24 cellular contexts compared by ENCODE assay signal in genomic region chr15:55914446-55914845, GRCh38.
DNase-seq lines count a peak whose midpoint lies in the region; ATAC-seq and TF ChIP-seq lines count a peak whose summit lies in the region.
"Had no signal": no experiment of that assay in that cellular context is flagged by ENCODE, and none has a peak within 500 bp of the region (broad histone marks: within the 10 kb centered on the region; RNA-seq: fewer than 3 reads in every experiment).

No MANE protein-coding gene starts in this region.

- no peak overlapping the region for H3K14ac ChIP-seq in mesenchymal stem cell (ENCODE audit: low read length in 2 of 2)
- H3K14ac ChIP-seq in trophoblast cell (ENCODE audit: low read length): no peak overlapping the region

- H3K27ac Mint-ChIP-seq in GM23338: no peak overlapping the region
- H3K27ac Mint-ChIP-seq in activated T-cell treated with anti-CD3 and anti-CD28 coated beads, Interleukin-2, amount 50 U/mL, for 72 hours: no peak overlapping the region
- no peak overlapping the region for H3K27ac Mint-ChIP-seq in WTC11
- H3K27ac Mint-ChIP-seq: activated B cell treated with CpG ODN at 0.5 μM for 24 hours; activated naive CD8-positive, alpha-beta T cell treated with anti-CD3 and anti-CD28 coated beads, Interleukin-2, amount 50 U/mL, for 24 hours; activated T-helper 2 cell treated with anti-CD3 and anti-CD28 coated beads, Interferon-gamma antibody, Interleukin-2, Interleukin-4, amounts not matched to agents 10 μg/mL and 5 μg/mL and 100 μg/mL, durations not matched to agents 14 hours and 24 hours and 36 hours; T-helper 1 cell treated with Interleukin-12 subunit alpha and Interleukin-12 subunit beta and Interleukin-4 antibody, amounts not matched to agents 30 μg/mL and 1 μg/mL, for 36 hours had no signal

- H3K4me1 Mint-ChIP-seq in GM23338: peaks cover 4% of the 10 kb centered on the region; the same call in 2 of the 3 replicates
- no peaks in the 10 kb centered on the region for H3K4me1 Mint-ChIP-seq in activated T-cell treated with anti-CD3 and anti-CD28 coated beads, Interleukin-2, amount 50 U/mL, for 72 hours (ENCODE audit: low read depth)
- H3K4me1 Mint-ChIP-seq in WTC11: peaks cover 4% of the 10 kb centered on the region
- H3K4me1 Mint-ChIP-seq: activated B cell treated with CpG ODN at 0.5 μM for 24 hours had no signal

- no peak overlapping the region for H3K23ac ChIP-seq in mesenchymal stem cell (ENCODE audit: low read length in 2 of 2)
- no peak overlapping the region for H3K23ac ChIP-seq in trophoblast cell (ENCODE audit: low read length)

- no peaks in the 10 kb centered on the region for H4K20me1 ChIP-seq in GM23338 (replicated peaks; ENCODE audit: insufficient read depth)

- H3K36me3 ChIP-seq in MG63 (no peaks in the 10 kb centered on the region), mesenchymal stem cell (ENCODE audit: control insufficient read depth in 1 of 2, insufficient read depth in 2 of 2, low read depth in 1 of 2, low read length in 2 of 2) (no peaks in the 10 kb centered on the region), GM23338 (ENCODE audit: insufficient read depth) (no peaks in the 10 kb centered on the region), trophoblast cell (ENCODE audit: control insufficient read depth in 1 of 2, insufficient read depth in 2 of 2, low read length in 2 of 2) (no peaks in the 10 kb centered on the region)
- H3K36me3 ChIP-seq: left lung, right atrium auricular region, tibial nerve had no signal

- H3K18ac ChIP-seq in mesenchymal stem cell (ENCODE audit: low read depth in 1 of 2, low read length in 2 of 2): no peak overlapping the region
- H3K18ac ChIP-seq in trophoblast cell (ENCODE audit: low read length): no peak overlapping the region

- H3K4me1 ChIP-seq in mesenchymal stem cell (ENCODE audit: control insufficient read depth, insufficient read depth, low read depth, low read length): peaks cover 1% of the 10 kb centered on the region
- no peaks in the 10 kb centered on the region for H3K4me1 ChIP-seq in GM23338 (ENCODE audit: insufficient read depth)
- H3K4me1 ChIP-seq in trophoblast cell (ENCODE audit: control insufficient read depth in 1 of 2, insufficient read depth in 2 of 2, low read length in 2 of 2): no peaks in the 10 kb centered on the region
- H3K4me1 ChIP-seq: right atrium auricular region had no signal

- no peak for ATAC-seq in GM23338
- ATAC-seq in activated T-cell treated with anti-CD3 and anti-CD28 coated beads, Interleukin-2, amount 50 U/mL, for 72 hours (replicated peaks in 1 of 2): no peak
- ATAC-seq in WTC11: no peak
- ATAC-seq: activated naive CD8-positive, alpha-beta T cell treated with anti-CD3 and anti-CD28 coated beads, Interleukin-2, amount 50 U/mL, for 24 hours; K562; left lung had no signal

- no peaks in the 10 kb centered on the region for H3K9me3 Mint-ChIP-seq in GM23338
- no peaks in the 10 kb centered on the region for H3K9me3 Mint-ChIP-seq in activated T-cell treated with anti-CD3 and anti-CD28 coated beads, Interleukin-2, amount 50 U/mL, for 72 hours
- no peaks in the 10 kb centered on the region for H3K9me3 Mint-ChIP-seq in WTC11
- H3K9me3 Mint-ChIP-seq: activated B cell treated with CpG ODN at 0.5 μM for 24 hours; activated naive CD8-positive, alpha-beta T cell treated with anti-CD3 and anti-CD28 coated beads, Interleukin-2, amount 50 U/mL, for 24 hours; activated T-helper 2 cell treated with anti-CD3 and anti-CD28 coated beads, Interferon-gamma antibody, Interleukin-2, Interleukin-4, amounts not matched to agents 10 μg/mL and 5 μg/mL and 100 μg/mL, durations not matched to agents 14 hours and 24 hours and 36 hours; T-helper 1 cell treated with Interleukin-12 subunit alpha and Interleukin-12 subunit beta and Interleukin-4 antibody, amounts not matched to agents 30 μg/mL and 1 μg/mL, for 36 hours had no signal

- no peaks in the 10 kb centered on the region for H3K27me3 Mint-ChIP-seq in GM23338 (ENCODE audit: insufficient read depth, low read depth, poor library complexity)
- H3K27me3 Mint-ChIP-seq in activated T-cell treated with anti-CD3 and anti-CD28 coated beads, Interleukin-2, amount 50 U/mL, for 72 hours (ENCODE audit: low read depth): no peaks in the 10 kb centered on the region
- no peaks in the 10 kb centered on the region for H3K27me3 Mint-ChIP-seq in WTC11 (ENCODE audit: low read depth)
- H3K27me3 Mint-ChIP-seq: activated B cell treated with CpG ODN at 0.5 μM for 24 hours; activated naive CD8-positive, alpha-beta T cell treated with anti-CD3 and anti-CD28 coated beads, Interleukin-2, amount 50 U/mL, for 24 hours had no signal

- H2BK5ac ChIP-seq in mesenchymal stem cell (ENCODE audit: low read depth, low read length, poor library complexity, severe bottlenecking) (no peak overlapping the region), trophoblast cell (ENCODE audit: low read depth, low read length, poor library complexity) (no peak overlapping the region)

- H2AK5ac ChIP-seq in mesenchymal stem cell (ENCODE audit: low read length, severe bottlenecking): no peak overlapping the region
- H2AK5ac ChIP-seq in trophoblast cell (ENCODE audit: low read length): no peak overlapping the region

- H3K9me2 ChIP-seq in GM23338 (ENCODE audit: insufficient read depth): no peaks in the 10 kb centered on the region

- H2BK120ac ChIP-seq in mesenchymal stem cell (ENCODE audit: low read depth, low read length): no peak overlapping the region
- H2BK120ac ChIP-seq in trophoblast cell (ENCODE audit: insufficient read depth, low read length, poor library complexity): no peak overlapping the region

- no peak overlapping the region for H2BK15ac ChIP-seq in mesenchymal stem cell (ENCODE audit: low read depth, poor library complexity, severe bottlenecking)

- POLR2A ChIA-PET in AG04450 (lab: Yijun Ruan, JAX) (no interaction called here), WTC11 (lab: Charles Lee) (no interaction called here)

- CTCF ChIA-PET in AG04450 (lab: Charles Lee): interaction anchor here (1.0 to 5.0 kb wide), 2 partner anchors 15 to 331 kb away, joined by 3 to 48 read pairs; no protein-coding TSS in a partner anchor
- CTCF ChIA-PET in WTC11 (lab: Charles Lee): interaction anchor here (1.2 kb wide), 1 partner anchor 17 kb away, joined by 3 read pairs; no protein-coding TSS in a partner anchor

- H3K9me3 ChIP-seq in AG04450 (ENCODE audit: control insufficient read depth, insufficient read depth, low read length) (no peaks in the 10 kb centered on the region), MG63 (no peaks in the 10 kb centered on the region), mesenchymal stem cell (ENCODE audit: control insufficient read depth, low read length) (no peaks in the 10 kb centered on the region), trophoblast cell (ENCODE audit: insufficient read depth, low read depth, low read length) (no peaks in the 10 kb centered on the region)
- H3K9me3 ChIP-seq: left lung, right atrium auricular region, tibial nerve had no signal

- H2BK12ac ChIP-seq in mesenchymal stem cell (ENCODE audit: low read length in 2 of 2): no peak overlapping the region
- H2BK12ac ChIP-seq in trophoblast cell (ENCODE audit: low read length): no peak overlapping the region

- no CpG with 5 or more reads among the region's 1 CpG for WGBS in mesenchymal stem cell
- WGBS in trophoblast cell (ENCODE audit: extremely low coverage, insufficient coverage, insufficient read length): no CpG with 5 or more reads among the region's 1 CpG

- H3K79me1 ChIP-seq in mesenchymal stem cell (replicated peaks; ENCODE audit: low read length, poor library complexity, severe bottlenecking) (peaks cover 3% of the 10 kb centered on the region), trophoblast cell (ENCODE audit: low read length) (no peaks in the 10 kb centered on the region)

- H3F3A ChIP-seq in GM23338 (replicated peaks; ENCODE audit: low read depth): no peaks in the 10 kb centered on the region

- H4K8ac ChIP-seq in mesenchymal stem cell (ENCODE audit: low read length): no peak overlapping the region
- no peak overlapping the region for H4K8ac ChIP-seq in trophoblast cell (ENCODE audit: low read depth, low read length)

- no peaks in the 10 kb centered on the region for H3K36me3 Mint-ChIP-seq in GM23338 (ENCODE audit: low read depth)
- H3K36me3 Mint-ChIP-seq in activated T-cell treated with anti-CD3 and anti-CD28 coated beads, Interleukin-2, amount 50 U/mL, for 72 hours (ENCODE audit: insufficient read depth in 2 of 2): no peaks in the 10 kb centered on the region
- no peaks in the 10 kb centered on the region for H3K36me3 Mint-ChIP-seq in WTC11

- H4K12ac ChIP-seq in trophoblast cell (ENCODE audit: low read depth, low read length): no peak overlapping the region

- TF ChIP-seq CTCF in AG04450 (IDR thresholded peaks at IDR 0.05; ENCODE audit: low read depth, low read length) (no peak), cardiac fibroblast (IDR thresholded peaks at IDR 0.05; ENCODE audit: low read depth, low read length) (no peak), GM23338 (conservative IDR thresholded peaks at IDR 0.05; ENCODE audit: low read depth in 2 of 2) (no peak), WTC11 (IDR thresholded peaks at IDR 0.05) (no peak)

- H3K4ac ChIP-seq in mesenchymal stem cell (ENCODE audit: low read depth in 1 of 2, low read length in 2 of 2) (no peak overlapping the region), trophoblast cell (ENCODE audit: low read depth, low read length) (no peak overlapping the region)

- peak overlapping the region; percentile 61 for H3K4me3 ChIP-seq in AG04450 (ENCODE audit: low read depth, low read length)
- peak overlapping the region; percentile 43 for H3K4me3 ChIP-seq in MG63
- peak overlapping the region; percentile 21 to 54 for H3K4me3 ChIP-seq in cardiac fibroblast (replicated peaks in 1 of 2; ENCODE audit: low read depth in 2 of 2, low read length in 2 of 2)
- H3K4me3 ChIP-seq in mesenchymal stem cell (ENCODE audit: insufficient read depth in 1 of 2, low read depth in 1 of 2, low read length in 2 of 2): no peak overlapping the region
- H3K4me3 ChIP-seq in GM23338: no peak overlapping the region
- no peak overlapping the region for H3K4me3 ChIP-seq in trophoblast cell (ENCODE audit: low read depth, low read length)
- H3K4me3 ChIP-seq: K562, left lung, right atrium auricular region, tibial nerve had no signal

- no peaks in the 10 kb centered on the region for H3K27me3 ChIP-seq in AG04450 (ENCODE audit: control insufficient read depth, insufficient read depth, low read length)
- H3K27me3 ChIP-seq in MG63: no peaks in the 10 kb centered on the region
- no peaks in the 10 kb centered on the region for H3K27me3 ChIP-seq in mesenchymal stem cell (ENCODE audit: control insufficient read depth in 1 of 2, insufficient read depth in 1 of 2, low read length in 2 of 2)
- H3K27me3 ChIP-seq in GM23338 (ENCODE audit: insufficient read depth): no peaks in the 10 kb centered on the region
- no peaks in the 10 kb centered on the region for H3K27me3 ChIP-seq in trophoblast cell (ENCODE audit: insufficient read depth, low read length)
- H3K27me3 ChIP-seq: left lung, right atrium auricular region, tibial nerve had no signal

- H3K9ac ChIP-seq in mesenchymal stem cell (ENCODE audit: low read length): peak overlapping the region; percentile 43
- H3K9ac ChIP-seq in trophoblast cell (ENCODE audit: low read length): no peak overlapping the region

- no peaks in the 10 kb centered on the region for H3K79me2 ChIP-seq in GM23338 (replicated peaks; ENCODE audit: insufficient read depth)
- no peaks in the 10 kb centered on the region for H3K79me2 ChIP-seq in trophoblast cell (ENCODE audit: control insufficient read depth, insufficient read depth, low read length, poor library complexity)

- H3K4me3 Mint-ChIP-seq in GM23338 (no peak overlapping the region), WTC11 (no peak overlapping the region)
- no peak overlapping the region for H3K4me3 Mint-ChIP-seq in activated T-cell treated with anti-CD3 and anti-CD28 coated beads, Interleukin-2, amount 50 U/mL, for 72 hours
- H3K4me3 Mint-ChIP-seq: activated B cell treated with CpG ODN at 0.5 μM for 24 hours; activated naive CD8-positive, alpha-beta T cell treated with anti-CD3 and anti-CD28 coated beads, Interleukin-2, amount 50 U/mL, for 24 hours; T-helper 1 cell treated with Interleukin-12 subunit alpha and Interleukin-12 subunit beta and Interleukin-4 antibody, amounts not matched to agents 30 μg/mL and 1 μg/mL, for 36 hours had no signal

- H4K91ac ChIP-seq in mesenchymal stem cell (ENCODE audit: low read length) (no peak overlapping the region), trophoblast cell (ENCODE audit: low read depth, low read length) (no peak overlapping the region)

- no peak overlapping the region for H3K27ac ChIP-seq in AG04450 (ENCODE audit: low read depth, low read length)
- no peak overlapping the region for H3K27ac ChIP-seq in mesenchymal stem cell (ENCODE audit: low read length, poor library complexity, severe bottlenecking)
- H3K27ac ChIP-seq in GM23338 (ENCODE audit: low read depth): no peak overlapping the region
- H3K27ac ChIP-seq in trophoblast cell (ENCODE audit: low read depth, low read length): no peak overlapping the region
- H3K27ac ChIP-seq: left lung, right atrium auricular region, tibial nerve had no signal

- H3K4me2 ChIP-seq in mesenchymal stem cell (ENCODE audit: low read length, poor library complexity, severe bottlenecking): no peak overlapping the region
- no peak overlapping the region for H3K4me2 ChIP-seq in GM23338
- H3K4me2 ChIP-seq in trophoblast cell (ENCODE audit: low read length): no peak overlapping the region

- DNase-seq in AG04450 (ENCODE audit: low read depth, low spot score): no peak
- no peak for DNase-seq in MG63
- DNase-seq in cardiac fibroblast (ENCODE audit: low read depth in 2 of 2): peak in 1 of 2 donors; percentile 53
- peak; percentile 39 for DNase-seq in mesenchymal stem cell
- DNase-seq in GM23338 (ENCODE audit: low spot score): no peak
- no peak for DNase-seq in activated T-cell treated with anti-CD3 and anti-CD28 coated beads, Interleukin-2, amount 50 U/mL, for 72 hours
- no peak for DNase-seq in WTC11 (ENCODE audit: low spot score)
- DNase-seq in trophoblast cell: no peak
- DNase-seq: ACHN; activated B cell treated with CpG ODN at 0.5 μM for 24 hours; activated CD8-positive, alpha-beta memory T cell treated with anti-CD3 and anti-CD28 coated beads for 24 hours; activated naive CD8-positive, alpha-beta T cell treated with anti-CD3 and anti-CD28 coated beads, Interleukin-2, amount 50 U/mL, for 24 hours; cerebellar nuclear complex; DMS79 treated with DMSO at 0.1 percent for 48 hours; left lung; NCI-H2081 treated with DMSO at 0.1 percent for 48 hours; NCI-H524 treated with DMSO at 0.1 percent for 48 hours; Right ventricle myocardium superior; stimulated activated naive CD4-positive, alpha-beta T cell treated with Interleukin-2 at 50 U/mL for 16 hours had no signal

- H2AFZ ChIP-seq in mesenchymal stem cell (ENCODE audit: low read depth, low read length) (no peak overlapping the region), GM23338 (no peak overlapping the region), trophoblast cell (ENCODE audit: insufficient read depth, low read length, poor library complexity) (no peak overlapping the region)

Comparison
In these comparisons a context has a peak if more than half of its experiments do, and no peak if none do; other contexts are left out.
1. H3K4me3 ChIP-seq: peak in AG04450 (single experiment), MG63 (single experiment) and cardiac fibroblast (2 of 2); none in mesenchymal stem cell (0 of 2), GM23338 (single experiment) and trophoblast cell (single experiment).